8 cellular contexts compared by ENCODE assay signal in the genomic region with DNA sequence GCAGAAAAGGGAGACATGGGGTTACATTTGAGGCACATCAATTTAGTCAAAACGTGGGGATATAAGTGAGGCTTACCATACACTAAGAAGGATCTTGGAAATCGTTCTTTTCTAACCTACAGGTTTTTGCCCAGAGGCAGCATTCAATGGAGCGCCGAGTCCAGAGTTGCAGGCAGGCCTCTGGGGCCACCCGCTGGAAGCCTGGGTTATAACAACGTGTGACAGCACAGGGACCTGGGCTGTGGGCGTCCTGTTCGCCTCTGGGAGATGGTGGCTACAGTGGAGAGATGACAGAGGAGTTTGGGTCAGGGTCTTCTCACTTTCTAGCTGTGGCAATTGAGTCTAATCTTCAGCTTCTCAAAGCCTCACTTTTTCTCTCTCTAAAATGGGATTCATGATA. TPM values are rescaled to one million over a fixed set of nuclear protein-coding genes. Genes with fewer than 3 reads are reported as not detected.
DNase-seq lines count a peak whose midpoint lies in the region; ATAC-seq and TF ChIP-seq lines count a peak whose summit lies in the region.

No MANE protein-coding gene starts in this region.

- no peak overlapping the region for H2AFZ ChIP-seq in smooth muscle cell (ENCODE audit: low read depth)

- no peak for DNase-seq in activated CD8-positive, alpha-beta memory T cell treated with anti-CD3 and anti-CD28 coated beads, Interleukin-2, amount 10 ng/mL, durations not matched to agents 7 days and 5 days
- DNase-seq in activated CD8-positive, alpha-beta memory T cell treated with anti-CD3 and anti-CD28 coated beads for 24 hours: no peak
- DNase-seq in NCI-H1105 treated with DMSO at 0.1 percent for 48 hours (lab: John Stamatoyannopoulos, UW) (peak; percentile 20), left ventricle myocardium superior (peak; percentile 68), smooth muscle cell (lab: John Stamatoyannopoulos, UW; ENCODE audit: unreplicated experiment) (peak; percentile 16)
- peak; percentile 31 for DNase-seq in activated CD8-positive, alpha-beta T cell treated with anti-CD3 and anti-CD28 coated beads, Interleukin-2, amount 10 ng/mL, durations not matched to agents 7 days and 5 days

- no peaks in the 10 kb centered on the region for H3K79me2 ChIP-seq in smooth muscle cell (ENCODE audit: low read depth)

- no peaks in the 10 kb centered on the region for H3F3A ChIP-seq in smooth muscle cell (ENCODE audit: low read depth)

- peaks cover 72% of the 10 kb centered on the region for H3K27me3 Mint-ChIP-seq in activated CD8-positive, alpha-beta memory T cell treated with anti-CD3 and anti-CD28 coated beads, Interleukin-2, amount 10 ng/mL, durations not matched to agents 7 days and 5 days
- peaks cover 63% of the 10 kb centered on the region for H3K27me3 Mint-ChIP-seq in activated CD8-positive, alpha-beta T cell treated with anti-CD3 and anti-CD28 coated beads, Interleukin-2, amount 10 ng/mL, durations not matched to agents 7 days and 5 days (ENCODE audit: low read depth)

- TF ChIP-seq CTCF in smooth muscle cell (IDR thresholded peaks at IDR 0.05; ENCODE audit: borderline replicate concordance, insufficient read depth, poor library complexity, severe bottlenecking): peak; percentile 82

- no peaks in the 10 kb centered on the region for H4K20me1 ChIP-seq in smooth muscle cell (ENCODE audit: low read depth)

- H3K4me1 Mint-ChIP-seq in activated CD8-positive, alpha-beta memory T cell treated with anti-CD3 and anti-CD28 coated beads, Interleukin-2, amount 10 ng/mL, durations not matched to agents 7 days and 5 days: peaks cover 4% of the 10 kb centered on the region
- peaks cover under 1% of the 10 kb centered on the region for H3K4me1 Mint-ChIP-seq in activated CD8-positive, alpha-beta T cell treated with anti-CD3 and anti-CD28 coated beads, Interleukin-2, amount 10 ng/mL, durations not matched to agents 7 days and 5 days (ENCODE audit: low read depth)

- peak; percentile 54 for ATAC-seq in activated CD8-positive, alpha-beta memory T cell treated with anti-CD3 and anti-CD28 coated beads, Interleukin-2, amount 10 ng/mL, durations not matched to agents 7 days and 5 days
- ATAC-seq in activated CD8-positive, alpha-beta T cell treated with anti-CD3 and anti-CD28 coated beads, Interleukin-2, amount 10 ng/mL, durations not matched to agents 7 days and 5 days: peak; percentile 42
- ATAC-seq in left ventricle myocardium superior: peak; percentile 87
- ATAC-seq in GM19455 (IDR thresholded peaks at IDR 0.05; ENCODE audit: unreplicated experiment): no peak
- no peak for ATAC-seq in GM18505 (IDR thresholded peaks at IDR 0.05; ENCODE audit: unreplicated experiment)

- no peak for TF ChIP-seq POLR2A in GM18505 (IDR thresholded peaks at IDR 0.05; ENCODE audit: borderline replicate concordance, extremely low read depth, insufficient read depth, insufficient read length)

- H3K4me3 ChIP-seq in smooth muscle cell: no peak overlapping the region

- no peak overlapping the region for H3K4me2 ChIP-seq in smooth muscle cell

- CTCF ChIA-PET in activated CD8-positive, alpha-beta memory T cell treated with anti-CD3 and anti-CD28 coated beads, Interleukin-2, amount 10 ng/mL, durations not matched to agents 7 days and 5 days (lab: Charles Lee): interaction anchor here (1.0 kb wide), 1 partner anchor 11 kb away, joined by 3 read pairs; no protein-coding TSS in a partner anchor
- CTCF ChIA-PET in activated CD8-positive, alpha-beta T cell treated with anti-CD3 and anti-CD28 coated beads, Interleukin-2, amount 10 ng/mL, durations not matched to agents 7 days and 5 days (lab: Charles Lee): interaction anchor here (0.7 kb wide), 1 partner anchor 178 kb away, joined by 3 read pairs; no protein-coding TSS in a partner anchor

- 14% methylated on average over 8 of the region's 8 CpGs for WGBS in smooth muscle cell (ENCODE audit: low lambda C conversion rate)

- peaks cover 3% of the 10 kb centered on the region for H3K4me1 ChIP-seq in smooth muscle cell (ENCODE audit: low read depth)

- intact Hi-C loops in left ventricle myocardium superior (cut with micrococcal nuclease): loop anchor here (2.0 to 10.0 kb wide), 2 partner anchors 59 to 323 kb away; no protein-coding TSS in a partner anchor

- no peak overlapping the region for H3K27ac Mint-ChIP-seq in activated CD8-positive, alpha-beta memory T cell treated with anti-CD3 and anti-CD28 coated beads, Interleukin-2, amount 10 ng/mL, durations not matched to agents 7 days and 5 days
- no peak overlapping the region for H3K27ac Mint-ChIP-seq in activated CD8-positive, alpha-beta T cell treated with anti-CD3 and anti-CD28 coated beads, Interleukin-2, amount 10 ng/mL, durations not matched to agents 7 days and 5 days

- peaks cover under 1% of the 10 kb centered on the region for H3K36me3 Mint-ChIP-seq in activated CD8-positive, alpha-beta memory T cell treated with anti-CD3 and anti-CD28 coated beads, Interleukin-2, amount 10 ng/mL, durations not matched to agents 7 days and 5 days
- H3K36me3 Mint-ChIP-seq in activated CD8-positive, alpha-beta T cell treated with anti-CD3 and anti-CD28 coated beads, Interleukin-2, amount 10 ng/mL, durations not matched to agents 7 days and 5 days (ENCODE audit: low read depth): no peaks in the 10 kb centered on the region

- H3K9me3 Mint-ChIP-seq in activated CD8-positive, alpha-beta memory T cell treated with anti-CD3 and anti-CD28 coated beads, Interleukin-2, amount 10 ng/mL, durations not matched to agents 7 days and 5 days (ENCODE audit: low read depth): no peaks in the 10 kb centered on the region
- no peaks in the 10 kb centered on the region for H3K9me3 Mint-ChIP-seq in activated CD8-positive, alpha-beta T cell treated with anti-CD3 and anti-CD28 coated beads, Interleukin-2, amount 10 ng/mL, durations not matched to agents 7 days and 5 days (ENCODE audit: insufficient read depth)

- no peaks in the 10 kb centered on the region for H3K9me3 ChIP-seq in smooth muscle cell (replicated peaks; ENCODE audit: low read depth)

- H3K36me3 ChIP-seq in smooth muscle cell (ENCODE audit: low read depth): no peaks in the 10 kb centered on the region

- no peak overlapping the region for H3K9ac ChIP-seq in smooth muscle cell (ENCODE audit: low read depth)

- H3K27ac ChIP-seq in smooth muscle cell (ENCODE audit: low read depth): no peak overlapping the region

- H3K27me3 ChIP-seq in smooth muscle cell (ENCODE audit: low read depth): peaks cover 21% of the 10 kb centered on the region

- no peak overlapping the region for H3K4me3 Mint-ChIP-seq in activated CD8-positive, alpha-beta memory T cell treated with anti-CD3 and anti-CD28 coated beads, Interleukin-2, amount 10 ng/mL, durations not matched to agents 7 days and 5 days
- H3K4me3 Mint-ChIP-seq in activated CD8-positive, alpha-beta T cell treated with anti-CD3 and anti-CD28 coated beads, Interleukin-2, amount 10 ng/mL, durations not matched to agents 7 days and 5 days: no peak overlapping the region

- POLR2A ChIA-PET in activated CD8-positive, alpha-beta T cell treated with anti-CD3 and anti-CD28 coated beads, Interleukin-2, amount 10 ng/mL, durations not matched to agents 7 days and 5 days (lab: Charles Lee): no interaction called here

RNA-seq across cellular contexts. Expression of gene ENPP6, which starts 53.9 kb away (rescaled TPM):
- 1 to 10 TPM; 6.2 to 6.9 TPM for total RNA-seq in activated CD8-positive, alpha-beta memory T cell treated with anti-CD3 and anti-CD28 coated beads, Interleukin-2, amount 10 ng/mL, durations not matched to agents 7 days and 5 days
- total RNA-seq in activated CD8-positive, alpha-beta T cell treated with anti-CD3 and anti-CD28 coated beads, Interleukin-2, amount 10 ng/mL, durations not matched to agents 7 days and 5 days: under 1 TPM; 0.18 to 0.87 TPM
- not detected for total RNA-seq in left ventricle myocardium superior
- 1.6 TPM in 1 of 2 replicates, not detected in the other for total RNA-seq in smooth muscle cell
- not detected in 2 replicates for polyA plus RNA-seq in smooth muscle cell

Comparison
In these comparisons a context has a peak if more than half of its experiments do, and no peak if none do; other contexts are left out.
1. ATAC-seq: peak in activated CD8-positive, alpha-beta memory T cell treated with anti-CD3 and anti-CD28 coated beads, Interleukin-2, amount 10 ng/mL, durations not matched to agents 7 days and 5 days (single experiment), activated CD8-positive, alpha-beta T cell treated with anti-CD3 and anti-CD28 coated beads, Interleukin-2, amount 10 ng/mL, durations not matched to agents 7 days and 5 days (single experiment) and left ventricle myocardium superior (single experiment); none in GM19455 (single experiment) and GM18505 (single experiment).
2. DNase-seq: peak in NCI-H1105 treated with DMSO at 0.1 percent for 48 hours (single experiment), activated CD8-positive, alpha-beta T cell treated with anti-CD3 and anti-CD28 coated beads, Interleukin-2, amount 10 ng/mL, durations not matched to agents 7 days and 5 days (single experiment), left ventricle myocardium superior (single experiment) and smooth muscle cell (single experiment); none in activated CD8-positive, alpha-beta memory T cell treated with anti-CD3 and anti-CD28 coated beads, Interleukin-2, amount 10 ng/mL, durations not matched to agents 7 days and 5 days (single experiment) and activated CD8-positive, alpha-beta memory T cell treated with anti-CD3 and anti-CD28 coated beads for 24 hours (single experiment).